20 cellular contexts compared by ENCODE assay signal in genomic region chr15:31464216-31465082, GRCh38.
DNase-seq lines count a peak whose midpoint lies in the region; ATAC-seq and TF ChIP-seq lines count a peak whose summit lies in the region.
"Had no signal": no experiment of that assay in that cellular context is flagged by ENCODE, and none has a peak within 500 bp of the region (broad histone marks: within the 10 kb centered on the region; RNA-seq: fewer than 3 reads in every experiment).

No MANE protein-coding gene starts in this region.

- no peaks in the 10 kb centered on the region for H3K36me3 Mint-ChIP-seq in activated naive CD4-positive, alpha-beta T cell treated with anti-CD3 and anti-CD28 coated beads, Interleukin-2, amount 10 ng/mL, durations not matched to agents 7 days and 5 days
- no peaks in the 10 kb centered on the region for H3K36me3 Mint-ChIP-seq in H9 (ENCODE audit: insufficient read depth in 1 of 3, low read depth in 3 of 3)
- H3K36me3 Mint-ChIP-seq: naive thymus-derived CD8-positive, alpha-beta T cell had no signal

- H3K4me3 Mint-ChIP-seq in activated naive CD4-positive, alpha-beta T cell treated with anti-CD3 and anti-CD28 coated beads, Interleukin-2, amount 10 ng/mL, durations not matched to agents 7 days and 5 days: no peak overlapping the region
- no peak overlapping the region for H3K4me3 Mint-ChIP-seq in H9
- H3K4me3 Mint-ChIP-seq: naive thymus-derived CD8-positive, alpha-beta T cell had no signal

- no peaks in the 10 kb centered on the region for H3K9me3 ChIP-seq in OCI-LY1 (ENCODE audit: low read length)
- H3K9me3 ChIP-seq in thyroid gland: no peaks in the 10 kb centered on the region
- no peaks in the 10 kb centered on the region for H3K9me3 ChIP-seq in H9 (ENCODE audit: control insufficient read depth, low read depth, low read length)
- H3K9me3 ChIP-seq: adrenal gland, esophagus muscularis mucosa, right lobe of liver had no signal

- H3K4me1 ChIP-seq in OCI-LY1 (ENCODE audit: insufficient read depth, low read length, severe bottlenecking) (peaks cover 73% of the 10 kb centered on the region), thyroid gland (peaks cover 0 to 9% of the 10 kb centered on the region in 2 donors), H9 (ENCODE audit: insufficient read depth, low read length) (no peaks in the 10 kb centered on the region; the same call in 1 of the 2 replicates)
- H3K4me1 ChIP-seq: adrenal gland, right lobe of liver had no signal

- no peak overlapping the region for H2BK12ac ChIP-seq in H9 (ENCODE audit: insufficient read length, low read depth, low read length)

- H4K20me1 ChIP-seq in OCI-LY1 (ENCODE audit: insufficient read depth, low read length) (no peaks in the 10 kb centered on the region), H9 (ENCODE audit: control insufficient read depth, insufficient read depth, insufficient read length) (no peaks in the 10 kb centered on the region)

- peak overlapping the region; percentile 1; the same call in 1 of the 2 replicates for H3K9ac ChIP-seq in OCI-LY1 (ENCODE audit: low read length)
- H3K9ac ChIP-seq in H9 (ENCODE audit: extremely low read depth, insufficient read length, low read length): no peak overlapping the region

- H3K27ac ChIP-seq in OCI-LY1 (ENCODE audit: low read depth, low read length, poor library complexity, severe bottlenecking) (peak overlapping the region; percentile 74), thyroid gland (no peak overlapping the region), H9 (ENCODE audit: insufficient read length, low read depth, low read length) (no peak overlapping the region)
- H3K27ac ChIP-seq: adrenal gland, esophagus muscularis mucosa, right lobe of liver, VCaP had no signal

- CTCF ChIA-PET in activated naive CD4-positive, alpha-beta T cell treated with anti-CD3 and anti-CD28 coated beads, Interleukin-2, amount 10 ng/mL, durations not matched to agents 7 days and 5 days (lab: Charles Lee): interaction anchor here (1.0 to 1.6 kb wide), 2 partner anchors 9 to 26 kb away, joined by 3 to 4 read pairs; no protein-coding TSS in a partner anchor

- H2BK5ac ChIP-seq in H9 (ENCODE audit: insufficient read length, low read length): no peak overlapping the region

- H4K5ac ChIP-seq in H9 (ENCODE audit: insufficient read length, low read depth, low read length): no peak overlapping the region

- H3K4me3 ChIP-seq in OCI-LY1 (ENCODE audit: low read depth, low read length, poor library complexity, severe bottlenecking) (no peak overlapping the region), thyroid gland (replicated peaks in 1 of 3) (no peak overlapping the region), foreskin fibroblast (ENCODE audit: low read depth in 1 of 2, low read length in 2 of 2) (no peak overlapping the region)
- H3K4me3 ChIP-seq: adrenal gland, esophagus muscularis mucosa, right lobe of liver had no signal

- H3K27me3 Mint-ChIP-seq in activated naive CD4-positive, alpha-beta T cell treated with anti-CD3 and anti-CD28 coated beads, Interleukin-2, amount 10 ng/mL, durations not matched to agents 7 days and 5 days: peaks cover 21% of the 10 kb centered on the region
- peaks cover 3% of the 10 kb centered on the region for H3K27me3 Mint-ChIP-seq in H9 (ENCODE audit: low read depth)
- H3K27me3 Mint-ChIP-seq: naive thymus-derived CD8-positive, alpha-beta T cell had no signal

- TF ChIP-seq CTCF in OCI-LY1 (IDR thresholded peaks at IDR 0.05; ENCODE audit: low read length) (no peak), thyroid gland (IDR thresholded peaks at IDR 0.05) (no peak), H9 (conservative IDR thresholded peaks at IDR 0.05) (no peak), foreskin fibroblast (IDR thresholded peaks at IDR 0.05; ENCODE audit: low read depth, low read length) (no peak)

- H4K91ac ChIP-seq in H9 (ENCODE audit: insufficient read length, low read depth, low read length): no peak overlapping the region

- H3K27me3 ChIP-seq in OCI-LY1 (ENCODE audit: insufficient read depth, low read length): no peaks in the 10 kb centered on the region
- no peaks in the 10 kb centered on the region for H3K27me3 ChIP-seq in thyroid gland
- no peaks in the 10 kb centered on the region for H3K27me3 ChIP-seq in H9 (ENCODE audit: insufficient read depth, low read length)
- H3K27me3 ChIP-seq: adrenal gland, right lobe of liver had no signal

- no peak overlapping the region for H3K27ac Mint-ChIP-seq in activated naive CD4-positive, alpha-beta T cell treated with anti-CD3 and anti-CD28 coated beads, Interleukin-2, amount 10 ng/mL, durations not matched to agents 7 days and 5 days
- no peak overlapping the region for H3K27ac Mint-ChIP-seq in H9

- 42 to 52% methylated on average over 13 of the region's 13 CpGs for WGBS in thyroid gland, 2 donors
- WGBS in H9 (ENCODE audit: extremely low coverage, insufficient read length, low lambda C conversion rate): no CpG with 5 or more reads among the region's 13 CpGs

- H3K56ac ChIP-seq in H9 (ENCODE audit: insufficient read length, low read depth, low read length): no peak overlapping the region

- H3T11ph ChIP-seq in H9 (ENCODE audit: low read length): no peak overlapping the region

- H2BK120ac ChIP-seq in H9 (ENCODE audit: low read depth, low read length, poor library complexity, severe bottlenecking): no peak overlapping the region

- peak; percentile 3 for ATAC-seq in left colon
- ATAC-seq: left ventricle myocardium superior; naive thymus-derived CD8-positive, alpha-beta T cell had no signal

- no peak overlapping the region for H3K18ac ChIP-seq in H9 (ENCODE audit: insufficient read length, low read depth, low read length)

- H2BK20ac ChIP-seq in H9 (ENCODE audit: low read depth, low read length, poor library complexity, severe bottlenecking): no peak overlapping the region

- no peak overlapping the region for H2AK5ac ChIP-seq in H9 (ENCODE audit: insufficient read length, low read length)

- H3F3A ChIP-seq in OCI-LY1 (ENCODE audit: insufficient read depth, low read length): peaks cover 7% of the 10 kb centered on the region

- H3K4me1 Mint-ChIP-seq in activated naive CD4-positive, alpha-beta T cell treated with anti-CD3 and anti-CD28 coated beads, Interleukin-2, amount 10 ng/mL, durations not matched to agents 7 days and 5 days: peaks cover 9% of the 10 kb centered on the region
- H3K4me1 Mint-ChIP-seq in H9: no peaks in the 10 kb centered on the region; a peak in 1 of 4 replicates

- H3K4me2 ChIP-seq in OCI-LY1 (ENCODE audit: low read length): no peak overlapping the region; the same call in 1 of the 2 replicates
- no peak overlapping the region for H3K4me2 ChIP-seq in H9 (ENCODE audit: insufficient read depth, insufficient read length, low read length)

- H3K23me2 ChIP-seq in H9 (ENCODE audit: insufficient read length, low read depth, low read length, poor library complexity, severe bottlenecking): no peaks in the 10 kb centered on the region

- H3K9me2 ChIP-seq in OCI-LY1 (ENCODE audit: low read depth, low read length): no peaks in the 10 kb centered on the region

- no peak overlapping the region for H3K14ac ChIP-seq in H9 (ENCODE audit: insufficient read depth, low read length)

- no peaks in the 10 kb centered on the region for H3K79me1 ChIP-seq in H9 (ENCODE audit: insufficient read depth, low read depth, low read length, poor library complexity, severe bottlenecking)

- H2BK15ac ChIP-seq in H9 (ENCODE audit: low read depth, low read length): no peak overlapping the region

- H3K4ac ChIP-seq in H9 (ENCODE audit: low read depth, low read length): no peak overlapping the region

- H2AFZ ChIP-seq in OCI-LY1 (ENCODE audit: low read length) (no peak overlapping the region), H9 (ENCODE audit: low read length) (no peak overlapping the region)

- intact Hi-C loops in left colon (cut with DNase I, micrococcal nuclease) (no loop called here), thyroid gland (cut with DNase I) (no loop called here)

- peak; percentile 14 for DNase-seq in activated naive CD4-positive, alpha-beta T cell treated with anti-CD3 and anti-CD28 coated beads, Interleukin-2, amount 10 ng/mL, durations not matched to agents 7 days and 5 days
- DNase-seq in activated naive CD4-positive, alpha-beta T cell (lab: John Stamatoyannopoulos, UW): no peak
- DNase-seq in left colon: peak in 1 of 2 donors; percentile 19
- peak; percentile 74 to 77 for DNase-seq in thyroid gland
- no peak for DNase-seq in H9
- no peak for DNase-seq in NCI-H446 treated with DMSO at 0.1 percent for 48 hours (lab: John Stamatoyannopoulos, UW)
- no peak for DNase-seq in foreskin fibroblast
- DNase-seq: hippocampal formation; KBM-7; left ventricle myocardium superior; naive thymus-derived CD8-positive, alpha-beta T cell; NCI-H1105 treated with DMSO at 0.1 percent for 48 hours; OCI-M1; stimulated activated naive CD4-positive, alpha-beta T cell treated with Interleukin-2 at 50 U/mL for 16 hours; SW 1271 had no signal

- H3K23ac ChIP-seq in H9 (ENCODE audit: insufficient read length, low read depth, low read length): no peak overlapping the region

- TF ChIP-seq POLR2A in thyroid gland (IDR thresholded peaks at IDR 0.05): no peak

- H3K36me3 ChIP-seq in OCI-LY1 (ENCODE audit: insufficient read depth, low read length): no peaks in the 10 kb centered on the region
- H3K36me3 ChIP-seq in thyroid gland: no peaks in the 10 kb centered on the region
- H3K36me3 ChIP-seq: adrenal gland, esophagus muscularis mucosa, right lobe of liver had no signal

- H3K79me2 ChIP-seq in OCI-LY1 (ENCODE audit: insufficient read depth, low read length) (no peaks in the 10 kb centered on the region), H9 (ENCODE audit: insufficient read depth, low read length) (no peaks in the 10 kb centered on the region)

- no peaks in the 10 kb centered on the region for H3K9me3 Mint-ChIP-seq in activated naive CD4-positive, alpha-beta T cell treated with anti-CD3 and anti-CD28 coated beads, Interleukin-2, amount 10 ng/mL, durations not matched to agents 7 days and 5 days
- no peaks in the 10 kb centered on the region for H3K9me3 Mint-ChIP-seq in H9
- H3K9me3 Mint-ChIP-seq: naive thymus-derived CD8-positive, alpha-beta T cell had no signal

- no peak overlapping the region for H4K8ac ChIP-seq in H9 (replicated peaks; ENCODE audit: insufficient read length, low read depth, low read length)

Comparison
In these comparisons a context has a peak if more than half of its experiments do, and no peak if none do; other contexts are left out.
1. DNase-seq: peak in activated naive CD4-positive, alpha-beta T cell treated with anti-CD3 and anti-CD28 coated beads, Interleukin-2, amount 10 ng/mL, durations not matched to agents 7 days and 5 days (single experiment) and thyroid gland (2 of 2); none in activated naive CD4-positive, alpha-beta T cell (0 of 4), H9 (single experiment), NCI-H446 treated with DMSO at 0.1 percent for 48 hours (single experiment) and foreskin fibroblast (0 of 2).